ENCODE assay signal across 17 cellular contexts in genomic region chr14:52241102-52241793, GRCh38. TPM values are rescaled to one million over a fixed set of nuclear protein-coding genes. Genes with fewer than 3 reads are reported as not detected.
DNase-seq lines count a peak whose midpoint lies in the region; ATAC-seq, FAIRE-seq and TF ChIP-seq lines count a peak whose summit lies in the region.
"Had no signal": no experiment of that assay in that cellular context is flagged by ENCODE, and none has a peak within 500 bp of the region (broad histone marks: within the 10 kb centered on the region; RNA-seq: fewer than 3 reads in every experiment).

No MANE protein-coding gene starts in this region.

- H3K9me3 ChIP-seq in astrocyte (ENCODE audit: insufficient read depth, low read depth, low read length), result no peaks in the 10 kb centered on the region
- H3K9me3 ChIP-seq in small intestine (ENCODE audit: control insufficient read depth, low read depth), result no peaks in the 10 kb centered on the region
- no peaks in the 10 kb centered on the region for H3K9me3 ChIP-seq in upper lobe of right lung

- no peak for TF ChIP-seq CTCF in astrocyte (IDR thresholded peaks at IDR 0.05; ENCODE audit: insufficient read depth, low read depth, low read length)
- no peak for TF ChIP-seq CTCF in upper lobe of right lung (IDR thresholded peaks at IDR 0.05)

- no peak overlapping the region for H3K27ac Mint-ChIP-seq in astrocyte (ENCODE audit: unreplicated experiment)
- H3K27ac Mint-ChIP-seq: T-helper 1 cell treated with Interleukin-12 subunit alpha and Interleukin-12 subunit beta and Interleukin-4 antibody, amounts not matched to agents 30 μg/mL and 1 μg/mL, for 36 hours had no signal

- peaks cover 4% of the 10 kb centered on the region for H3K9me3 Mint-ChIP-seq in astrocyte (ENCODE audit: unreplicated experiment)
- H3K9me3 Mint-ChIP-seq: T-helper 1 cell treated with Interleukin-12 subunit alpha and Interleukin-12 subunit beta and Interleukin-4 antibody, amounts not matched to agents 30 μg/mL and 1 μg/mL, for 36 hours had no signal

- H3K4me3 ChIP-seq in ACC112 (ENCODE audit: low read depth, low read length), result peak overlapping the region; percentile 60
- peak overlapping the region; percentile 31 for H3K4me3 ChIP-seq in astrocyte (ENCODE audit: insufficient read depth, low read depth, low read length)
- H3K4me3 ChIP-seq in small intestine (ENCODE audit: low read depth in 1 of 2, low read length in 2 of 2), result no peak overlapping the region
- H3K4me3 ChIP-seq in upper lobe of right lung, result no peak overlapping the region
- H3K4me3 ChIP-seq: BLaER1 treated with 17β-estradiol and CSF1 and Interleukin-3, amounts not matched to agents 10 nM and 100 nM; coronary artery had no signal

- FAIRE-seq in astrocyte (lab: Jason Lieb, UNC) (peak; percentile 72), small intestine (lab: Jason Lieb, UNC) (no peak)

- H3K4me2 ChIP-seq in astrocyte (ENCODE audit: low read length), result peak overlapping the region; percentile 81

- WGBS in small intestine, 3 donors, result 55 to 74% (median 67%) methylated on average over 5 of the region's 5 CpGs

- H3K27ac ChIP-seq in ACC112 (ENCODE audit: low read depth, low read length) (peak overlapping the region; percentile 94), astrocyte (ENCODE audit: low read depth, low read length) (peak overlapping the region; percentile 69), small intestine (ENCODE audit: low read depth in 1 of 2, low read length in 1 of 2) (no peak overlapping the region), upper lobe of right lung (no peak overlapping the region)
- H3K27ac ChIP-seq: coronary artery had no signal

- H3K36me3 ChIP-seq in ACC112 (ENCODE audit: insufficient read depth, low read length) (no peaks in the 10 kb centered on the region), astrocyte (ENCODE audit: insufficient read depth, low read length) (no peaks in the 10 kb centered on the region), small intestine (ENCODE audit: control insufficient read depth in 2 of 2, insufficient read depth in 2 of 2, low read length in 2 of 2) (no peaks in the 10 kb centered on the region), upper lobe of right lung (no peaks in the 10 kb centered on the region)
- H3K36me3 ChIP-seq: BLaER1 treated with 17β-estradiol and CSF1 and Interleukin-3, amounts not matched to agents 10 nM and 100 nM had no signal

- ATAC-seq in GM18502 (IDR thresholded peaks at IDR 0.05; ENCODE audit: poor library complexity, unreplicated experiment) (no peak), upper lobe of right lung (no peak)
- ATAC-seq: left lobe of liver had no signal

- no peaks in the 10 kb centered on the region for H4K20me1 ChIP-seq in astrocyte (ENCODE audit: insufficient read depth, low read length)
- H4K20me1 ChIP-seq: BLaER1 treated with 17β-estradiol and CSF1 and Interleukin-3, amounts not matched to agents 10 nM and 100 nM had no signal

- peaks cover under 1% of the 10 kb centered on the region for H3K27me3 Mint-ChIP-seq in astrocyte (ENCODE audit: low read depth, unreplicated experiment)

- H3K4me1 ChIP-seq in ACC112 (ENCODE audit: control insufficient read depth, insufficient read depth, low read length, unreplicated experiment), result peaks cover 38% of the 10 kb centered on the region
- peaks cover 11% of the 10 kb centered on the region for H3K4me1 ChIP-seq in astrocyte (ENCODE audit: insufficient read depth, low read length)
- H3K4me1 ChIP-seq in small intestine (ENCODE audit: control insufficient read depth in 2 of 2, insufficient read depth in 1 of 2, low read depth in 1 of 2, low read length in 1 of 2), result no peaks in the 10 kb centered on the region
- no peaks in the 10 kb centered on the region for H3K4me1 ChIP-seq in upper lobe of right lung

- H3K27me3 ChIP-seq in ACC112 (ENCODE audit: insufficient read depth, low read length) (no peaks in the 10 kb centered on the region), astrocyte (ENCODE audit: insufficient read depth, low read length) (no peaks in the 10 kb centered on the region), small intestine (ENCODE audit: control insufficient read depth in 2 of 2, insufficient read depth in 2 of 2, low read length in 2 of 2) (no peaks in the 10 kb centered on the region), upper lobe of right lung (peaks cover 3% of the 10 kb centered on the region)
- H3K27me3 ChIP-seq: BLaER1 treated with 17β-estradiol and CSF1 and Interleukin-3, amounts not matched to agents 10 nM and 100 nM had no signal

- H2AFZ ChIP-seq in ACC112 (ENCODE audit: low read length, unreplicated experiment) (peak overlapping the region; percentile 64), astrocyte (ENCODE audit: low read depth, low read length) (peak overlapping the region; percentile 70)

- no peaks in the 10 kb centered on the region for H3K79me2 ChIP-seq in ACC112 (ENCODE audit: control insufficient read depth, insufficient read depth, low read length, unreplicated experiment)
- H3K79me2 ChIP-seq in astrocyte (ENCODE audit: insufficient read depth, low read length), result no peaks in the 10 kb centered on the region

- no peaks in the 10 kb centered on the region for H3K36me3 Mint-ChIP-seq in astrocyte (ENCODE audit: low read depth, unreplicated experiment)

- intact Hi-C loops in upper lobe of right lung (cut with DNase I), result no loop called here

- no peak overlapping the region for H3K4me3 Mint-ChIP-seq in astrocyte (ENCODE audit: unreplicated experiment)
- H3K4me3 Mint-ChIP-seq: T-helper 1 cell treated with Interleukin-12 subunit alpha and Interleukin-12 subunit beta and Interleukin-4 antibody, amounts not matched to agents 30 μg/mL and 1 μg/mL, for 36 hours had no signal

- DNase-seq in HCEC 1CT (peak; percentile 91), astrocyte (ENCODE audit: low read depth) (peak; percentile 73), hepatic stellate cell (ENCODE audit: low spot score) (peak; percentile 34), small intestine (no peak), mucosa of gallbladder (ENCODE audit: low spot score) (no peak), upper lobe of right lung (no peak)
- DNase-seq: activated naive CD4-positive, alpha-beta T cell treated with Interleukin-2 at 50 U/mL for 16 hours; head of caudate nucleus; Karpas-422; occipital lobe had no signal

- no peaks in the 10 kb centered on the region for H3K4me1 Mint-ChIP-seq in astrocyte (ENCODE audit: low read depth, unreplicated experiment)

- H3K9ac ChIP-seq in astrocyte (ENCODE audit: low read length), result peak overlapping the region; percentile 42
- H3K9ac ChIP-seq: BLaER1 treated with 17β-estradiol and CSF1 and Interleukin-3, amounts not matched to agents 10 nM and 100 nM had no signal

RNA-seq across cellular contexts. Expression of gene PTGDR, which starts 26.2 kb away (rescaled TPM):
- total RNA-seq in astrocyte, result not detected in 2 replicates
- polyA plus RNA-seq in small intestine, result under 1 TPM in 1 of 3 donors, not detected in 2; 0.25 TPM
- total RNA-seq in mucosa of gallbladder, result 2.8 TPM
- total RNA-seq in upper lobe of right lung, result 1.6 TPM
- total RNA-seq: OCI-LY7 had no signal

Comparison
In these comparisons a context has a peak if more than half of its experiments do, and no peak if none do; other contexts are left out.
1. H3K27ac ChIP-seq: peak in ACC112 (single experiment) and astrocyte (single experiment); none in small intestine (0 of 2) and upper lobe of right lung (single experiment).
2. H3K4me3 ChIP-seq: peak in ACC112 (single experiment) and astrocyte (single experiment); none in small intestine (0 of 2) and upper lobe of right lung (single experiment).
3. DNase-seq: peak in HCEC 1CT (single experiment), astrocyte (single experiment) and hepatic stellate cell (single experiment); none in small intestine (single experiment), mucosa of gallbladder (single experiment) and upper lobe of right lung (single experiment).